ENCODE assay signal across 9 cellular contexts in the genomic region with DNA sequence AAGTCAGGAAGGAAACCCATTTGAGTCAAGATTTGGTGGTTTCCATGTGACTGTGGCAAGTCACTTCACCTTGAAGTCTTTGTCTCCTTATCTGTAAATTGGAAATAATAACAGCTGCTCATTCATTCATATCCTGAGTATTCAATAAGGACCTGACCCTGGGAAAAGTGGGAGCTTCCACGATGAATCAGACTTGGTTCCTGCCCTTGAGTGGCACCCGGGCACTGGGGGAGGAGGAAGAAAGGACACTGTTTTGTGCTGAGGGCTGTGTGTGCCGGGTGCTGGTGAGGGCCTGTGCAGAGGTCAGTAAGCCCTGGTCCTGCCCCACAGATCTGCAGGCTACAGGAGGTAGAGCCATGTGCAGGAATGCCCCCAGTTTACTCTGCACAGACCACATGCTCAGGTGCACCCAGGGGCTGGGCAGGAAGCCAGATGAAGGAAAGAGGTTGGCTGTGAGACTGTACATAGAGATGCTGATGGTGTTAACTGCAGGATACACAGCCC. TPM values are rescaled to one million over a fixed set of nuclear protein-coding genes. Genes with fewer than 3 reads are reported as not detected.
DNase-seq lines count a peak whose midpoint lies in the region; ATAC-seq and TF ChIP-seq lines count a peak whose summit lies in the region.
"Had no signal": no experiment of that assay in that cellular context is flagged by ENCODE, and none has a peak within 500 bp of the region (broad histone marks: within the 10 kb centered on the region; RNA-seq: fewer than 3 reads in every experiment).

No MANE protein-coding gene starts in this region.

- H3K4me2 ChIP-seq in SK-N-SH, result peak overlapping the region; percentile 57

- peaks cover 81% of the 10 kb centered on the region for H3K79me2 ChIP-seq in SK-N-SH (ENCODE audit: insufficient read depth)

- H3K36me3 ChIP-seq in SK-N-SH (replicated peaks in 1 of 2; ENCODE audit: control insufficient read depth in 1 of 2, insufficient read depth in 2 of 2, low read length in 1 of 2) (peaks cover 2 to 11% of the 10 kb centered on the region in 2 experiments), sigmoid colon (no peaks in the 10 kb centered on the region)

- H3K9me3 ChIP-seq in SK-N-SH, result no peaks in the 10 kb centered on the region
- no peaks in the 10 kb centered on the region for H3K9me3 ChIP-seq in sigmoid colon

- TF ChIP-seq EP300 in SK-N-SH (IDR thresholded peaks at IDR 0.05; ENCODE audit: borderline replicate concordance in 1 of 2, low read depth in 1 of 2, low read length in 1 of 2), result 0 out of 4 replicates have a peak, but pooled peaks of 1 of the 2 experiments have one; percentile 10
- TF ChIP-seq EP300 in sigmoid colon (IDR thresholded peaks at IDR 0.05), result no peak

- H3K4me1 ChIP-seq in SK-N-SH (ENCODE audit: control insufficient read depth in 1 of 2, insufficient read depth in 2 of 2, low read depth in 1 of 2, low read length in 1 of 2), result peaks cover 53 to 70% of the 10 kb centered on the region in 2 experiments
- peaks cover 0 to 91% (median 84%) of the 10 kb centered on the region in 4 donors for H3K4me1 ChIP-seq in sigmoid colon

- CTCF ChIA-PET in SK-N-SH (lab: Yijun Ruan, JAX), result interaction anchor here (1.0 to 4.2 kb wide), 5 partner anchors 11 to 601 kb away, joined by 3 to 19 read pairs (median 4); no protein-coding TSS in a partner anchor

- TF ChIP-seq RAD21 in SK-N-SH (IDR thresholded peaks at IDR 0.05; ENCODE audit: low read length), result no peak

- H3K27ac ChIP-seq in SK-N-SH (ENCODE audit: low read depth in 2 of 2, low read length in 1 of 2) (peak overlapping the region; percentile 50 to 80; a peak in 3 of 4 replicates), sigmoid colon (peak overlapping the region in 3 of 4 donors; percentile 29 to 71 (median 63))

- H3K27me3 ChIP-seq in SK-N-SH (ENCODE audit: insufficient read depth), result no peaks in the 10 kb centered on the region
- no peaks in the 10 kb centered on the region for H3K27me3 ChIP-seq in sigmoid colon

- no peak overlapping the region; a peak in 1 of 4 replicates for H3K4me3 ChIP-seq in SK-N-SH (ENCODE audit: low read depth in 2 of 2, low read length in 1 of 2)
- no peak overlapping the region for H3K4me3 ChIP-seq in sigmoid colon

- H4K20me1 ChIP-seq in SK-N-SH (ENCODE audit: insufficient read depth), result peaks cover 98% of the 10 kb centered on the region

- ATAC-seq in HG02870 (IDR thresholded peaks at IDR 0.05; ENCODE audit: unreplicated experiment) (no peak), left colon (no peak)

- peak overlapping the region; percentile 30; the same call in 1 of the 2 replicates for H3K9ac ChIP-seq in SK-N-SH

- DNase-seq in ELR (ENCODE audit: low read depth) (peak; percentile 83), SK-N-SH (no peak), glomerular endothelial cell (ENCODE audit: extremely low read depth, low read depth, low spot score) (peak; percentile 77), sigmoid colon (no peak), left colon (no peak), CD1c-positive myeloid dendritic cell (ENCODE audit: extremely low spot score) (no peak)
- no peak for DNase-seq in stimulated activated CD4-positive, alpha-beta T cell treated with anti-CD3 and anti-CD28 coated beads, Interleukin-4, amount 100 ng/mL, for 4 hours
- DNase-seq: midbrain had no signal

- H3F3A ChIP-seq in SK-N-SH (replicated peaks; ENCODE audit: insufficient read depth), result peaks cover 36% of the 10 kb centered on the region

- TF ChIP-seq CTCF in SK-N-SH (IDR thresholded peaks at IDR 0.05), result no peak
- no peak for TF ChIP-seq CTCF in sigmoid colon (IDR thresholded peaks at IDR 0.05)

- 31% methylated on average over 3 of the region's 3 CpGs for WGBS in SK-N-SH (ENCODE audit: low lambda C conversion rate)
- 39 to 73% methylated on average over 3 of the region's 3 CpGs for WGBS in sigmoid colon, 2 donors

- intact Hi-C loops in sigmoid colon (cut with DNase I), result loop anchor here (5.0 kb wide), 1 partner anchor 37 kb away; no protein-coding TSS in a partner anchor
- intact Hi-C loops in left colon (cut with DNase I, micrococcal nuclease), result no loop called here

- no peak for TF ChIP-seq POLR2A in sigmoid colon (IDR thresholded peaks at IDR 0.05)

- no peak overlapping the region for H2AFZ ChIP-seq in SK-N-SH (ENCODE audit: low read depth)

- H3K9me2 ChIP-seq in SK-N-SH, result no peaks in the 10 kb centered on the region

- POLR2A ChIA-PET in SK-N-SH (lab: Yijun Ruan, JAX), result interaction anchor here (0.5 kb wide), 1 partner anchor 71 kb away, joined by 3 read pairs; no protein-coding TSS in a partner anchor

TF ChIP-seq in SK-N-SH, 30 proteins besides CTCF, POLR2A, EP300 and RAD21:
- TF ChIP-seq PBX3 (IDR thresholded peaks at IDR 0.05), result peak; percentile 84
- TF ChIP-seq, protein P1, sequence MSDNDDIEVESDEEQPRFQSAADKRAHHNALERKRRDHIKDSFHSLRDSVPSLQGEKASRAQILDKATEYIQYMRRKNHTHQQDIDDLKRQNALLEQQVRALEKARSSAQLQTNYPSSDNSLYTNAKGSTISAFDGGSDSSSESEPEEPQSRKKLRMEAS (IDR thresholded peaks at IDR 0.05; ENCODE audit: low read depth), result peak; percentile 28; the same call in 1 of the 2 replicates
- TF ChIP-seq SIN3A (IDR thresholded peaks at IDR 0.05; ENCODE audit: borderline replicate concordance, low read depth, low read length), result no peak
- TF ChIP-seq RXRA (IDR thresholded peaks at IDR 0.05; ENCODE audit: borderline replicate concordance, low read depth), result no peak; the same call in 1 of the 2 replicates
- TF ChIP-seq RCOR1 (IDR thresholded peaks at IDR 0.05; ENCODE audit: low read length), result peak; percentile 6; the same call in 1 of the 2 replicates
- TF ChIP-seq FOSL2 (IDR thresholded peaks at IDR 0.05; ENCODE audit: borderline replicate concordance, low read depth), result peak; percentile 46; the same call in 1 of the 2 replicates
- TF ChIP-seq JUND (IDR thresholded peaks at IDR 0.05), result no peak
- TF ChIP-seq MXI1 (IDR thresholded peaks at IDR 0.05; ENCODE audit: low read depth, low read length), result 0 out of 2 replicates have a peak, but pooled peaks have one; percentile 25
- peak; percentile 54 for TF ChIP-seq TCF12 (IDR thresholded peaks at IDR 0.05)
- TF ChIP-seq NFIC (IDR thresholded peaks at IDR 0.05; ENCODE audit: borderline replicate concordance), result peak; percentile 42; the same call in 1 of the 2 replicates
TF ChIP-seq in SK-N-SH: peak in this region for 7.

RNA-seq across cellular contexts. Expression of gene NDST1, which starts 6.8 kb away (rescaled TPM):
- polyA plus RNA-seq in SK-N-SH (2012; rRNA removed) (29.2 and 33.8 TPM in 2 replicates), sigmoid colon (10 to 100 TPM in 2 of 3 donors, 1 to 10 TPM in 1; 5.4 to 39.4 (median 13.9) TPM)
- polyA plus RNA-seq in SK-N-SH (2012; cell fraction: cytosol; rRNA removed), result 13.8 and 22.5 TPM in 2 replicates
- 32.7 and 39.0 TPM in 2 replicates for polyA plus RNA-seq in SK-N-SH (2012; cell fraction: nucleus; rRNA removed)
- total RNA-seq in glomerular endothelial cell (335 and 423 TPM in 2 replicates), sigmoid colon (10 to 100 TPM; 26.5 to 74.8 (median 43.7) TPM), left colon (10 to 100 TPM; 63.5 to 73.9 TPM)

Comparison
In these comparisons a context has a peak if more than half of its experiments do, and no peak if none do; other contexts are left out.
1. DNase-seq: peak in ELR (single experiment) and glomerular endothelial cell (single experiment); none in SK-N-SH (single experiment), sigmoid colon (single experiment), left colon (0 of 2), CD1c-positive myeloid dendritic cell (single experiment) and stimulated activated CD4-positive, alpha-beta T cell treated with anti-CD3 and anti-CD28 coated beads, Interleukin-4, amount 100 ng/mL, for 4 hours (0 of 2).